Comparison of ENCODE assay signal across 8 cellular contexts in genomic region chr12:31749024-31749704, GRCh38. TPM values are rescaled to one million over a fixed set of nuclear protein-coding genes. Genes with fewer than 3 reads are reported as not detected.
DNase-seq lines count a peak whose midpoint lies in the region; ATAC-seq and TF ChIP-seq lines count a peak whose summit lies in the region.

No MANE protein-coding gene starts in this region.

- H3K36me3 Mint-ChIP-seq in activated B cell treated with CpG ODN at 0.5 μM for 24 hours (ENCODE audit: low read depth) (peaks cover 6% of the 10 kb centered on the region), naive B cell (peaks cover 3 to 10% of the 10 kb centered on the region in 2 donors)
- H3K36me3 Mint-ChIP-seq in effector memory CD8-positive, alpha-beta T cell (ENCODE audit: insufficient read depth), result peaks cover 2% of the 10 kb centered on the region

- CTCF ChIA-PET in activated B cell treated with CpG ODN at 0.5 μM for 24 hours (lab: Charles Lee), result interaction anchor here (1.0 kb wide), 1 partner anchor 58 kb away, joined by 3 read pairs; no protein-coding TSS in a partner anchor

- peaks cover 78% of the 10 kb centered on the region for H3K4me1 Mint-ChIP-seq in activated B cell treated with CpG ODN at 0.5 μM for 24 hours
- peaks cover 12 to 20% of the 10 kb centered on the region in 2 donors for H3K4me1 Mint-ChIP-seq in effector memory CD8-positive, alpha-beta T cell (ENCODE audit: low read depth in 2 of 2)
- peaks cover 56 to 78% (median 64%) of the 10 kb centered on the region in 3 donors for H3K4me1 Mint-ChIP-seq in naive B cell

- TF ChIP-seq EP300 in upper lobe of left lung (IDR thresholded peaks at IDR 0.05), result peak in 3 of 4 donors; percentile 62 to 98 (median 88)

- peak overlapping the region; percentile 97 for H3K27ac Mint-ChIP-seq in activated B cell treated with CpG ODN at 0.5 μM for 24 hours
- peak overlapping the region; percentile 50 to 54 for H3K27ac Mint-ChIP-seq in effector memory CD8-positive, alpha-beta T cell
- H3K27ac Mint-ChIP-seq in naive B cell, result peak overlapping the region; percentile 75 to 97 (median 93)

- no peaks in the 10 kb centered on the region for H3K27me3 ChIP-seq in upper lobe of left lung

- H3K9me3 Mint-ChIP-seq in activated B cell treated with CpG ODN at 0.5 μM for 24 hours (peaks cover 4% of the 10 kb centered on the region), naive B cell (peaks cover 0 to 15% (median 8%) of the 10 kb centered on the region in 7 donors)
- H3K9me3 Mint-ChIP-seq in effector memory CD8-positive, alpha-beta T cell, result no peaks in the 10 kb centered on the region

- intact Hi-C loops in activated B cell treated with CpG ODN at 0.5 μM for 24 hours (cut with micrococcal nuclease), result loop anchor here (1.0 to 10.0 kb wide), 13 partner anchors 34 to 926 kb away; partner anchors contain the start of genes DNM1L, ETFBKMT, RESF1 and SINHCAF

- peak; percentile 80 for ATAC-seq in GM18873 (IDR thresholded peaks at IDR 0.05; ENCODE audit: low FRiP score, unreplicated experiment)
- ATAC-seq in HG03066 (IDR thresholded peaks at IDR 0.05; ENCODE audit: low read depth, unreplicated experiment), result peak; percentile 75
- ATAC-seq in activated B cell treated with CpG ODN at 0.5 μM for 24 hours (ENCODE audit: low read depth), result peak; percentile 74
- peak; percentile 92 for ATAC-seq in effector memory CD8-positive, alpha-beta T cell (replicated peaks)
- peak; percentile 19 to 36 for ATAC-seq in naive B cell (ENCODE audit: low read depth in 2 of 2)
- ATAC-seq in upper lobe of left lung (ENCODE audit: low FRiP score in 2 of 2), result peak; percentile 88 to 93

- peaks cover 0 to 7% (median 2%) of the 10 kb centered on the region in 4 donors for H3K9me3 ChIP-seq in upper lobe of left lung

- H3K4me3 Mint-ChIP-seq in activated B cell treated with CpG ODN at 0.5 μM for 24 hours, result peak overlapping the region; percentile 68
- peak overlapping the region; percentile 4 to 66 for H3K4me3 Mint-ChIP-seq in effector memory CD8-positive, alpha-beta T cell
- H3K4me3 Mint-ChIP-seq in naive B cell, result peak overlapping the region; percentile 10 to 77 (median 59)

- TF ChIP-seq CTCF in activated B cell treated with CpG ODN at 0.5 μM for 24 hours (IDR thresholded peaks at IDR 0.05) (no peak), upper lobe of left lung (IDR thresholded peaks at IDR 0.05) (no peak)

- POLR2A ChIA-PET in activated B cell treated with CpG ODN at 0.5 μM for 24 hours (lab: Charles Lee), result interaction anchor here (0.6 to 7.1 kb wide), 42 partner anchors 10 to 385 kb away, joined by 3 to 151 read pairs (median 5); partner anchors contain the start of genes AMN1, DENND5B and RESF1

- H3K27me3 Mint-ChIP-seq in activated B cell treated with CpG ODN at 0.5 μM for 24 hours, result no peaks in the 10 kb centered on the region
- no peaks in the 10 kb centered on the region for H3K27me3 Mint-ChIP-seq in effector memory CD8-positive, alpha-beta T cell
- no peaks in the 10 kb centered on the region for H3K27me3 Mint-ChIP-seq in naive B cell

- peaks cover 29 to 36% (median 33%) of the 10 kb centered on the region in 4 donors for H3K4me1 ChIP-seq in upper lobe of left lung

- peak in 2 of 4 donors; percentile 24 to 47 for TF ChIP-seq POLR2A in upper lobe of left lung (IDR thresholded peaks at IDR 0.05)

- no peak overlapping the region for H3K4me3 ChIP-seq in upper lobe of left lung

- 17 to 35% methylated on average over 5 of the region's 5 CpGs for WGBS in upper lobe of left lung, 2 donors

- H3K36me3 ChIP-seq in upper lobe of left lung, result no peaks in the 10 kb centered on the region

- peak overlapping the region; percentile 64 to 87 (median 76) for H3K27ac ChIP-seq in upper lobe of left lung

- DNase-seq in ACHN (peak; percentile 89), NCI-H2081 (lab: John Stamatoyannopoulos, UW) (peak; percentile 87 to 97), activated B cell treated with CpG ODN at 0.5 μM for 24 hours (no peak), naive B cell (peak; percentile 41), upper lobe of left lung (peak in 1 of 2 donors; percentile 93)
- DNase-seq in effector memory CD8-positive, alpha-beta T cell, result peak; percentile 19 to 23 (median 20)

- in situ Hi-C loops in ACHN (cut with HindIII; ENCODE audit: low pct_ligation_motif_present, low pct_unique_long_range_greater_than_20kb, low sequenced_read_pairs), result no loop called here

RNA-seq across cellular contexts. Expression of gene AMN1, which starts 20.3 kb away (rescaled TPM):
- total RNA-seq in activated B cell treated with CpG ODN at 0.5 μM for 24 hours (13.7 and 15.5 TPM in 2 replicates), upper lobe of left lung (10 to 100 TPM in 1 of 6 donors, 1 to 10 TPM in 5; 2.1 to 15.9 (median 5.7) TPM)
- polyA plus RNA-seq in naive B cell (ENCODE audit: low read depth in 6 of 6), result 10 to 100 TPM; 29.2 to 59.1 (median 37.0) TPM

Comparison
In these comparisons a context has a peak if more than half of its experiments do, and no peak if none do; other contexts are left out.
1. ATAC-seq: peak in every context shown above with its lines; median percentile 92 in effector memory CD8-positive, alpha-beta T cell; 90 in upper lobe of left lung; 80 in GM18873; 75 in HG03066; 74 in activated B cell treated with CpG ODN at 0.5 μM for 24 hours; 28 in naive B cell.